Comparison of ENCODE assay signal across 22 cellular contexts in the genomic region with DNA sequence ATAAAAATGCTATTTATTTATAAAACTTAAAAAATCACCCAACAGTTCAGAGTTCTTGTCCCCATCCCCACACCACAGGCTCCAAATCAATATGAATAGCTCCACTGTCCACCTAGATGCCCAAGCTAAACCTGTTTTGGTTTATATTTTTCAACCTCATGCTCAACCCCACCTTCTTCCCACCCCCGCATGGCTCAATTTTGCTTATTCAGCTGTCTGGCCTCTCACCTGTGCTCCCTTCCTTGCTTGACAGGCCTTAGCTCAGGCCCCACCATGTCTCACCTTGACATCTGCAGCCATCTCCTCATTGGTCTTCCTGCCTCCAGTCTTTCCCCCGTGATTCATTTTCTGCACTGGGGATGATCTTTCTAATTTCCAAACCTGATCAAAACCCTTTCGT. TPM values are rescaled to one million over a fixed set of nuclear protein-coding genes. Genes with fewer than 3 reads are reported as not detected.
"Had no signal": no experiment of that assay in that cellular context is flagged by ENCODE, and none has a peak within 500 bp of the region (broad histone marks: within the 10 kb centered on the region; RNA-seq: fewer than 3 reads in every experiment).

No MANE protein-coding gene starts in this region.

- H3K4me3 Mint-ChIP-seq: activated CD4-positive, alpha-beta T cell treated with anti-CD3 and anti-CD28 coated beads, Interleukin-2, amount 10 ng/mL, durations not matched to agents 7 days and 5 days; activated naive CD4-positive, alpha-beta T cell treated with anti-CD3 and anti-CD28 coated beads, Interleukin-2, amount 10 ng/mL, durations not matched to agents 7 days and 5 days; dendritic cell treated with granulocyte-macrophage colony-stimulating factor and Interleukin-4, amounts not matched to agents 40 ng/mL and 50 ng/mL, for 4 days; immature natural killer cell had no signal

- H3K4me3 ChIP-seq: adrenal gland, breast epithelium, left ventricle myocardium inferior, ovary, SJCRH30, smooth muscle cell, thoracic aorta, upper lobe of right lung had no signal

- H3K9me3 ChIP-seq: adrenal gland, breast epithelium, left ventricle myocardium inferior, ovary, SJCRH30, thoracic aorta, upper lobe of right lung had no signal

- H3K27me3 Mint-ChIP-seq: activated CD4-positive, alpha-beta T cell treated with anti-CD3 and anti-CD28 coated beads, Interleukin-2, amount 10 ng/mL, durations not matched to agents 7 days and 5 days; activated naive CD4-positive, alpha-beta T cell treated with anti-CD3 and anti-CD28 coated beads, Interleukin-2, amount 10 ng/mL, durations not matched to agents 7 days and 5 days; dendritic cell treated with granulocyte-macrophage colony-stimulating factor and Interleukin-4, amounts not matched to agents 40 ng/mL and 50 ng/mL, for 4 days had no signal

- H3K27ac ChIP-seq: adrenal gland, breast epithelium, left ventricle myocardium inferior, ovary, SJCRH30, thoracic aorta, upper lobe of right lung had no signal

- H3K27me3 ChIP-seq: adrenal gland, breast epithelium, ovary, SJCRH30, upper lobe of right lung had no signal

- H3K4me1 ChIP-seq: breast epithelium had no signal

- H3K9me3 Mint-ChIP-seq: activated naive CD4-positive, alpha-beta T cell treated with anti-CD3 and anti-CD28 coated beads, Interleukin-2, amount 10 ng/mL, durations not matched to agents 7 days and 5 days; dendritic cell treated with granulocyte-macrophage colony-stimulating factor and Interleukin-4, amounts not matched to agents 40 ng/mL and 50 ng/mL, for 4 days; immature natural killer cell had no signal

- DNase-seq: activated CD4-positive, alpha-beta T cell treated with anti-CD3 and anti-CD28 coated beads, Interleukin-2, amount 10 ng/mL, durations not matched to agents 7 days and 5 days; activated naive CD4-positive, alpha-beta T cell treated with anti-CD3 and anti-CD28 coated beads, Interleukin-2, amount 10 ng/mL, durations not matched to agents 7 days and 5 days; activated T-cell treated with anti-CD3 and anti-CD28 coated beads for 4 hours; adrenal gland; effector CD8-positive, alpha-beta T cell; immature natural killer cell; kidney glomerular epithelial cell; left ventricle myocardium inferior; mammary epithelial cell; ovary; SJCRH30; stimulated activated CD4-positive, alpha-beta T cell treated with anti-CD3 and anti-CD28 coated beads, Interleukin-4, amount 100 ng/mL, for 1 hour; T-helper 9 cell; upper lobe of right lung had no signal

- H3K27ac Mint-ChIP-seq: activated CD4-positive, alpha-beta T cell treated with anti-CD3 and anti-CD28 coated beads, Interleukin-2, amount 10 ng/mL, durations not matched to agents 7 days and 5 days; activated naive CD4-positive, alpha-beta T cell treated with anti-CD3 and anti-CD28 coated beads, Interleukin-2, amount 10 ng/mL, durations not matched to agents 7 days and 5 days; dendritic cell treated with granulocyte-macrophage colony-stimulating factor and Interleukin-4, amounts not matched to agents 40 ng/mL and 50 ng/mL, for 4 days had no signal

- ATAC-seq: esophagus mucosa, sciatic nerve, upper lobe of right lung had no signal

- H3K36me3 ChIP-seq: adrenal gland, breast epithelium, left ventricle myocardium inferior, ovary, thoracic aorta, upper lobe of right lung had no signal

RNA-seq across cellular contexts. Expression of a gene that starts 47.4 kb away (rescaled TPM):
- total RNA-seq: astrocyte, cerebellum, left ventricle myocardium inferior, SJCRH30 had no signal
- polyA plus RNA-seq: mammary epithelial cell, ovary had no signal
